Comparison of ENCODE assay signal across 8 cellular contexts in genomic region chr11:104254347-104254746, GRCh38.
A peak's percentile ranks its signal among the peaks of the same experiment; 100 is the strongest.
DNase-seq lines count a peak whose midpoint lies in the region; ATAC-seq and TF ChIP-seq lines count a peak whose summit lies in the region.

No MANE protein-coding gene starts in this region.

- H3K4me3 ChIP-seq in astrocyte of the spinal cord (ENCODE audit: low read depth, low read length), result no peak overlapping the region

- DNase-seq in AG20443 (ENCODE audit: low spot score), result peak; percentile 16
- DNase-seq in NCI-H748 treated with DMSO at 0.1 percent for 48 hours (lab: John Stamatoyannopoulos, UW), result peak; percentile 16
- DNase-seq in astrocyte of the spinal cord (ENCODE audit: low read depth, low spot score), result peak; percentile 14
- DNase-seq in myocyte (ENCODE audit: low read depth), result peak; percentile 69
- no peak for DNase-seq in middle frontal gyrus (ENCODE audit: extremely low spot score, low spot score)
- no peak for DNase-seq in superior temporal gyrus (ENCODE audit: extremely low spot score)

- peak; percentile 66 for TF ChIP-seq CTCF in astrocyte of the spinal cord (IDR thresholded peaks at IDR 0.05; ENCODE audit: low read depth, low read length)

- ATAC-seq in GM18498 (IDR thresholded peaks at IDR 0.05; ENCODE audit: unreplicated experiment) (peak; percentile 69), HG02938 (IDR thresholded peaks at IDR 0.05; ENCODE audit: unreplicated experiment) (peak; percentile 87)

- in situ Hi-C loops in astrocyte of the spinal cord (cut with HindIII; ENCODE audit: low sequenced_read_pairs), result no loop called here

Comparison
In these comparisons a context has a peak if more than half of its experiments do, and no peak if none do; other contexts are left out.
1. DNase-seq: peak in AG20443 (single experiment), NCI-H748 treated with DMSO at 0.1 percent for 48 hours (single experiment), astrocyte of the spinal cord (single experiment) and myocyte (single experiment); none in middle frontal gyrus (single experiment) and superior temporal gyrus (single experiment).